Comparison of ENCODE assay signal across 21 cellular contexts in genomic region chr18:37705016-37705415, GRCh38.
"Had no signal": no experiment of that assay in that cellular context is flagged by ENCODE, and none has a peak within 500 bp of the region (broad histone marks: within the 10 kb centered on the region; RNA-seq: fewer than 3 reads in every experiment).

No MANE protein-coding gene starts in this region.

- ATAC-seq: left colon; left lung; lower lobe of right lung; naive thymus-derived CD8-positive, alpha-beta T cell; psoas muscle; right lobe of liver; stimulated activated memory B cell treated with anti-CD40 and anti-IgM and Interleukin-4, amounts not matched to agents 10 μg/mL and 1 μg/mL and 100 μg/mL, for 72 hours; stimulated activated naive CD8-positive, alpha-beta T cell treated with anti-CD3 and anti-CD28 coated beads, Interleukin-15, amount 100 ng/mL, for 72 hours had no signal

- DNase-seq: hypothalamus; immature natural killer cell; kidney; left colon; left lung; lower lobe of right lung; mammary epithelial cell; mesenchymal stem cell; naive thymus-derived CD8-positive, alpha-beta T cell; occipital lobe; psoas muscle; right lobe of liver; stimulated activated CD4-positive, alpha-beta T cell treated with anti-CD3 and anti-CD28 coated beads, Interleukin-1b, Interleukin-23, amount 100 ng/mL, for 48 hours; stimulated activated CD4-positive, alpha-beta T cell treated with anti-CD3 and anti-CD28 coated beads, Interleukin-2, amount 100 ng/mL, for 48 hours; stimulated activated CD4-positive, alpha-beta T cell treated with anti-CD3 and anti-CD28 coated beads, Interleukin-4, amount 100 ng/mL, for 4 hours; stimulated activated CD8-positive, alpha-beta memory T cell treated with anti-CD3 and anti-CD28 coated beads, Interleukin-4, amount 100 ng/mL, for 48 hours; stimulated activated naive CD4-positive, alpha-beta T cell treated with Interleukin-2 at 50 U/mL for 16 hours; stimulated activated naive CD8-positive, alpha-beta T cell treated with anti-CD3 and anti-CD28 coated beads, Interleukin-15, amount 100 ng/mL, for 72 hours; substantia nigra; uterus had no signal
